In genomic region chr1:234604393-234604725, GRCh38 we compare ENCODE assay signal across 8 cellular contexts. TPM values are rescaled to one million over a fixed set of nuclear protein-coding genes. Genes with fewer than 3 reads are reported as not detected.
DNase-seq lines count a peak whose midpoint lies in the region; ATAC-seq, FAIRE-seq and TF ChIP-seq lines count a peak whose summit lies in the region.

No MANE protein-coding gene starts in this region.

- H3K4me1 ChIP-seq in GM12878 (ENCODE audit: control insufficient read depth, insufficient read depth, low read length), result peaks cover 13% of the 10 kb centered on the region
- H3K4me1 ChIP-seq in mesendoderm (ENCODE audit: control insufficient read depth, low read depth, low read length), result peaks cover 7% of the 10 kb centered on the region
- peaks cover 54 to 78% (median 58%) of the 10 kb centered on the region in 4 donors for H3K4me1 ChIP-seq in upper lobe of left lung

- H2BK5ac ChIP-seq in mesendoderm (ENCODE audit: low read length), result no peak overlapping the region

- H3K79me2 ChIP-seq in GM12878 (ENCODE audit: control insufficient read depth, insufficient read depth, low read length) (peaks cover 84% of the 10 kb centered on the region), mesendoderm (ENCODE audit: control insufficient read depth, insufficient read depth, low read length) (peaks cover 52% of the 10 kb centered on the region)

- in situ Hi-C loops in GM12878 (cut with MboI), result loop anchor here (10.0 kb wide), 1 partner anchor 370 kb away; no protein-coding TSS in a partner anchor

- no peak for FAIRE-seq in GM12878 (lab: Jason Lieb, UNC)

- H3K27me3 Mint-ChIP-seq in activated naive CD4-positive, alpha-beta T cell treated with anti-CD3 and anti-CD28 coated beads for 36 hours (ENCODE audit: low read depth), result no peaks in the 10 kb centered on the region

- H3K4me2 ChIP-seq in GM12878 (ENCODE audit: control insufficient read depth, insufficient read depth) (peak overlapping the region; percentile 68), mesendoderm (ENCODE audit: low read length) (peak overlapping the region; percentile 25)

- no peak for TF ChIP-seq POLR2A in GM12878 (IDR thresholded peaks at IDR 0.05; ENCODE audit: low read depth, low read length)
- TF ChIP-seq POLR2A in upper lobe of left lung (IDR thresholded peaks at IDR 0.05), result no peak

- peak overlapping the region; percentile 91 for H3K4me3 ChIP-seq in GM12878
- no peak overlapping the region for H3K4me3 ChIP-seq in mesendoderm (ENCODE audit: low read length)
- peak overlapping the region in 3 of 4 donors; percentile 59 to 78 (median 76) for H3K4me3 ChIP-seq in upper lobe of left lung

- no peaks in the 10 kb centered on the region for H3K9me3 ChIP-seq in GM12878 (replicated peaks; ENCODE audit: control insufficient read depth, insufficient read depth, low read length)
- H3K9me3 ChIP-seq in upper lobe of left lung, result no peaks in the 10 kb centered on the region

- H3K36me3 Mint-ChIP-seq in activated naive CD4-positive, alpha-beta T cell treated with anti-CD3 and anti-CD28 coated beads for 36 hours (ENCODE audit: low read depth), result peaks cover 50% of the 10 kb centered on the region

- H3K4ac ChIP-seq in mesendoderm (ENCODE audit: low read depth, low read length), result no peak overlapping the region

- ATAC-seq in GM12878 (no peak), upper lobe of left lung (ENCODE audit: low FRiP score in 2 of 2) (no peak), GM19452 (IDR thresholded peaks at IDR 0.05; ENCODE audit: unreplicated experiment) (no peak), HG03469 (IDR thresholded peaks at IDR 0.05; ENCODE audit: unreplicated experiment) (no peak)

- no peak for DNase-seq in activated naive CD4-positive, alpha-beta T cell treated with anti-CD3 and anti-CD28 coated beads for 36 hours
- no peak for DNase-seq in activated naive CD4-positive, alpha-beta T cell (lab: John Stamatoyannopoulos, UW)
- no peak for DNase-seq in GM12878 (ENCODE audit: low read depth, low spot score)
- DNase-seq in mesendoderm, result no peak
- no peak for DNase-seq in upper lobe of left lung
- DNase-seq in SW480 (ENCODE audit: low spot score), result no peak

- POLR2A ChIA-PET in GM12878 (lab: Charles Lee), result interaction anchor here (0.5 to 5.0 kb wide), 11 partner anchors 9 to 375 kb away, joined by 3 to 40 read pairs (median 6); no protein-coding TSS in a partner anchor

- H3K4me1 Mint-ChIP-seq in activated naive CD4-positive, alpha-beta T cell treated with anti-CD3 and anti-CD28 coated beads for 36 hours (ENCODE audit: low read depth), result peaks cover 40% of the 10 kb centered on the region

- no peak overlapping the region for H2AFZ ChIP-seq in GM12878 (ENCODE audit: control insufficient read depth, low read depth, low read length)

- H4K5ac ChIP-seq in mesendoderm (ENCODE audit: low read length), result no peak overlapping the region

- H3K56ac ChIP-seq in mesendoderm (ENCODE audit: low read length), result peak overlapping the region; percentile 50

- H3K23ac ChIP-seq in mesendoderm (ENCODE audit: low read length), result no peak overlapping the region

- peaks cover 5 to 19% of the 10 kb centered on the region in 2 experiments; a peak in 3 of 4 replicates for H3K36me3 ChIP-seq in GM12878 (ENCODE audit: control insufficient read depth in 2 of 2, insufficient read depth in 2 of 2, low read length in 1 of 2)
- peaks cover 4% of the 10 kb centered on the region for H3K36me3 ChIP-seq in mesendoderm (ENCODE audit: control insufficient read depth, insufficient read depth, low read length)
- peaks cover 0 to 25% (median 6%) of the 10 kb centered on the region in 4 donors for H3K36me3 ChIP-seq in upper lobe of left lung

- peak overlapping the region; percentile 99 for H3K27ac Mint-ChIP-seq in activated naive CD4-positive, alpha-beta T cell treated with anti-CD3 and anti-CD28 coated beads for 36 hours

- peak overlapping the region; percentile 98 for H3K4me3 Mint-ChIP-seq in activated naive CD4-positive, alpha-beta T cell treated with anti-CD3 and anti-CD28 coated beads for 36 hours

- TF ChIP-seq CTCF in GM12878 (IDR thresholded peaks at IDR 0.05 in 2 of 3, conservative IDR thresholded peaks at IDR 0.05 in 1 of 3; ENCODE audit: control insufficient read depth in 2 of 3, extremely low read depth in 1 of 3, insufficient read depth in 1 of 3, low read depth in 3 of 3, low read length in 3 of 3), result no peak
- TF ChIP-seq CTCF in upper lobe of left lung (IDR thresholded peaks at IDR 0.05), result no peak

- BruUV-seq in GM12878 (replicated peaks; lab: Mats Ljungman, UMichigan), result no TSS peak

- no peak overlapping the region for H2BK120ac ChIP-seq in mesendoderm (ENCODE audit: low read depth, low read length)

- TF ChIP-seq EP300 in GM12878 (IDR thresholded peaks at IDR 0.05; ENCODE audit: borderline replicate concordance in 1 of 2, control insufficient read depth in 1 of 2, low read depth in 2 of 2, low read length in 2 of 2) (no peak), upper lobe of left lung (IDR thresholded peaks at IDR 0.05) (no peak)

- no peaks in the 10 kb centered on the region for H3K9me3 Mint-ChIP-seq in activated naive CD4-positive, alpha-beta T cell treated with anti-CD3 and anti-CD28 coated beads for 36 hours

- CTCF ChIA-PET in activated naive CD4-positive, alpha-beta T cell treated with anti-CD3 and anti-CD28 coated beads for 36 hours (lab: Charles Lee), result interaction anchor here (1.0 to 2.3 kb wide), 6 partner anchors 9 to 480 kb away, joined by 3 to 16 read pairs (median 4); no protein-coding TSS in a partner anchor
- CTCF ChIA-PET in GM12878 (lab: Yijun Ruan, JAX), result interaction anchor here (0.6 to 5.6 kb wide), 15 partner anchors 10 to 505 kb away, joined by 3 to 39 read pairs (median 3); no protein-coding TSS in a partner anchor

- no peak overlapping the region for H2AK5ac ChIP-seq in mesendoderm (ENCODE audit: low read length)

- H2BK15ac ChIP-seq in mesendoderm (replicated peaks; ENCODE audit: low read depth), result no peak overlapping the region

- no peak overlapping the region for H4K8ac ChIP-seq in mesendoderm (ENCODE audit: low read depth, low read length)

- peaks cover 8% of the 10 kb centered on the region for H3K79me1 ChIP-seq in mesendoderm (ENCODE audit: low read length)

- peak overlapping the region; percentile 97 for H3K27ac ChIP-seq in GM12878 (ENCODE audit: control insufficient read depth, insufficient read depth)
- no peak overlapping the region for H3K27ac ChIP-seq in mesendoderm (ENCODE audit: low read depth, low read length)
- H3K27ac ChIP-seq in upper lobe of left lung, result peak overlapping the region; percentile 99 to 100 (median 99)

- H4K20me1 ChIP-seq in GM12878 (ENCODE audit: control insufficient read depth, insufficient read depth), result no peaks in the 10 kb centered on the region

- intact Hi-C loops in activated naive CD4-positive, alpha-beta T cell treated with anti-CD3 and anti-CD28 coated beads for 36 hours (cut with micrococcal nuclease), result loop anchor here (10.0 kb wide), 2 partner anchors 230 to 280 kb away; partner anchors contain the start of gene COA6
- intact Hi-C loops in GM12878 (cut with micrococcal nuclease; ENCODE audit: unreplicated experiment), result loop anchor here (10.0 kb wide), 2 partner anchors 230 to 490 kb away; partner anchors contain the start of gene COA6

- RAD21 ChIA-PET in GM12878 (lab: Charles Lee; ENCODE audit: unreplicated experiment), result interaction anchor here (0.8 to 6.2 kb wide), 23 partner anchors 7 to 475 kb away, joined by 3 to 65 read pairs (median 5); partner anchors contain the start of genes IRF2BP2 and TARBP1

- peak overlapping the region; percentile 97 for H3K9ac ChIP-seq in GM12878 (ENCODE audit: control insufficient read depth, insufficient read depth, low read length)
- peak overlapping the region; percentile 58 for H3K9ac ChIP-seq in mesendoderm (ENCODE audit: low read length)

- SMC1A ChIA-PET in GM12878 (lab: Charles Lee; ENCODE audit: uncharacterized antibody, unreplicated experiment), result interaction anchor here (0.5 to 9.7 kb wide), 32 partner anchors 8 to 479 kb away, joined by 3 to 81 read pairs (median 3); no protein-coding TSS in a partner anchor

- H3K27me3 ChIP-seq in GM12878 (replicated peaks in 1 of 2; ENCODE audit: control insufficient read depth in 2 of 2, insufficient read depth in 2 of 2, low read length in 1 of 2) (no peaks in the 10 kb centered on the region), mesendoderm (ENCODE audit: insufficient read depth, low read length, poor library complexity) (no peaks in the 10 kb centered on the region), upper lobe of left lung (no peaks in the 10 kb centered on the region)

- TF ChIP-seq RAD21 in GM12878 (IDR thresholded peaks at IDR 0.05; ENCODE audit: insufficient read depth, low read depth, low read length), result no peak

- H3K18ac ChIP-seq in mesendoderm (ENCODE audit: low read length), result no peak overlapping the region

TF ChIP-seq in GM12878, 131 proteins besides CTCF, POLR2A, EP300 and RAD21 (continues in another document):
- no peak for TF ChIP-seq USF1 (IDR thresholded peaks at IDR 0.05; ENCODE audit: borderline replicate concordance, extremely low read length, insufficient read depth, low read depth, low read length)

RNA-seq across cellular contexts. Expression of gene IRF2BP2, which starts 5.6 kb away (rescaled TPM):
- total RNA-seq in activated naive CD4-positive, alpha-beta T cell treated with anti-CD3 and anti-CD28 coated beads for 36 hours, result 100 to 1,000 TPM in 1 of 2 experiments, 10 to 100 TPM in 1; 99.6 to 107 TPM
- 219 and 220 TPM in 2 replicates for total RNA-seq in GM12878 (2013; cell fraction: nucleolus; rRNA removed)
- total RNA-seq in GM12878 (2014; rRNA removed) (54.6 and 61.4 TPM in 2 replicates), GM12878 (2014; rRNA removed; fragmentation: Illumina TruSeq; extraction: Trizol) (54.4 and 55.4 TPM in 2 replicates), GM12878 (2021) (114 TPM in 2 replicates), upper lobe of left lung (100 to 1,000 TPM in 3 of 6 donors, 10 to 100 TPM in 3; 83.8 to 157 (median 116) TPM)
- polyA plus RNA-seq in GM12878 (2011; ENCODE audit: low read depth), result 26.9 TPM
- polyA plus RNA-seq in GM12878 (2011; rRNA removed) (39.2 and 49.2 TPM in 2 replicates), GM12878 (2014; fragmentation: Illumina TruSeq; extraction: Trizol) (23.9 and 64.7 TPM in 2 replicates), GM12878 (2014; fragmentation: Nextera tagmentation; extraction: Ambion mirVana) (10 to 100 TPM; 26.2 to 28.1 TPM), GM12878 (2014; rRNA removed) (57.6 and 68.9 TPM in 2 replicates), GM12878 (2016; fragmentation: Nextera tagmentation; extraction: Ambion mirVana) (10 to 100 TPM in 1 of 2 experiments, 1 to 10 TPM in 1; 7.5 to 12.9 TPM)
- polyA plus RNA-seq in GM12878 (2011; cell fraction: cytosol; rRNA removed), result 60.1 and 68.0 TPM in 2 replicates
- 254 and 345 TPM in 2 replicates for polyA plus RNA-seq in GM12878 (2011; cell fraction: nucleus; rRNA removed)
- polyA plus RNA-seq in GM12878 (2012), result 63.0 and 95.9 TPM in 2 replicates
- polyA minus RNA-seq in GM12878 (2011; rRNA and poly(A)+ RNA removed), result 43.9 and 108 TPM in 2 replicates
- polyA minus RNA-seq in GM12878 (2011; cell fraction: cytosol; rRNA and poly(A)+ RNA removed), result 82.8 and 86.3 TPM in 2 replicates
- polyA minus RNA-seq in GM12878 (2011; cell fraction: nucleus; rRNA and poly(A)+ RNA removed), result 96.7 and 119 TPM in 2 replicates
- 26.4 TPM for polyA plus RNA-seq in mesendoderm (2013, experiment 1 of 2)
- 26.7 TPM for polyA plus RNA-seq in mesendoderm (2013, experiment 2 of 2)
